In the genomic region with DNA sequence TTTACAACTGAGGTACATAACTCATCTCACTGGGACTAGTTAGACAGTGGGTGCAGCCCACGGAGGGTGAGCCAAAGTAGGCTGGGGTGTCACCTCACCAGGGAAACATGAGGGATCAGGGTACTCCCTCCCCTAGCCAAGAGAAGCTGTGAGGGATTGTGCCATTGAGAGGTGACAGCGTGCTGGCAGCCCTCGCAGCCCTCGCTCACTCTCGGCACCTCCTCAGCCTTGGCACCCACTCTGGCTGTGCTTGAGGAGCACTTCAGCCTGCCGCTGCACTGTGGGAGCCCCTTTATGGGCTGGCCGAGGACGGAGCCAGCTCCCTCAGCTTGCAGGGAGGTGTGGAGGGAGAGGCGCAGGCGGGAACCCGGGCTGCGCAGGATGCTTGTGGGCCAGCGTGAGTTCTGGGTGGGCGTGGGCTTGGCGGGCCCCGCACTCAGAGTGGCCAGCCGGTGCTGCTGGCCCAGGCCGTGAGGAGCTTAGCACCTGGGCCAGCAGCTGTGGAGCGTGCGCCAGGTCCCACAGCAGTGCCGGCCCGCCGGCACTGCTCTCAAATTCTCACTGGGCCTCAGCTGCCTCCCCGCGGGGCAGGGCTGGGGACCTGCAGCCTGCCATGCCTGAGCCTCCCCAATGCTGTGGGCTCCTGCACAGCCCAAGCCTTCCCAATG, we compare ENCODE assay signal across 36 cellular contexts.
"Had no signal": no experiment of that assay in that cellular context is flagged by ENCODE, and none has a peak within 500 bp of the region (broad histone marks: within the 10 kb centered on the region; RNA-seq: fewer than 3 reads in every experiment).

No MANE protein-coding gene starts in this region.

- H3K4me1 Mint-ChIP-seq: activated B cell treated with CpG ODN at 0.5 μM for 24 hours had no signal

- H3K4me1 ChIP-seq: body of pancreas, breast epithelium had no signal

- H3K36me3 ChIP-seq: adrenal gland, breast epithelium, MG63 had no signal

- H3K9me3 ChIP-seq: adrenal gland, body of pancreas, breast epithelium, MG63 had no signal

- H3K36me3 Mint-ChIP-seq: activated CD4-positive, alpha-beta memory T cell treated with anti-CD3 and anti-CD28 coated beads for 36 hours had no signal

- H3K9me3 Mint-ChIP-seq: activated CD4-positive, alpha-beta memory T cell treated with anti-CD3 and anti-CD28 coated beads for 36 hours had no signal

- H3K4me3 Mint-ChIP-seq: activated B cell treated with CpG ODN at 0.5 μM for 24 hours; activated CD4-positive, alpha-beta memory T cell treated with anti-CD3 and anti-CD28 coated beads for 36 hours; activated naive CD4-positive, alpha-beta T cell treated with anti-CD3 and anti-CD28 coated beads for 36 hours; activated T-cell treated with anti-CD3 and anti-CD28 coated beads, Interleukin-2, amount 50 U/mL, for 4 hours; activated T-helper 1 cell treated with anti-CD3 and anti-CD28 coated beads, Interleukin-12 subunit alpha, Interleukin-12 subunit beta, Interleukin-2, Interleukin-4 antibody, amounts not matched to agents 30 ng/mL and 10 ng/mL and 1 ng/mL, durations not matched to agents 14 hours and 24 hours and 36 hours had no signal

- ATAC-seq: activated naive CD4-positive, alpha-beta T cell treated with anti-CD3 and anti-CD28 coated beads, Interleukin-2, amount 50 U/mL, for 72 hours; activated T-cell treated with anti-CD3 and anti-CD28 coated beads, Interleukin-2, amount 50 U/mL, for 4 hours; body of pancreas; PC-3 had no signal

- H3K27ac ChIP-seq: adrenal gland, body of pancreas, breast epithelium, RWPE1, VCaP had no signal

- H3K27ac Mint-ChIP-seq: activated B cell treated with CpG ODN at 0.5 μM for 24 hours; activated CD4-positive, alpha-beta memory T cell treated with anti-CD3 and anti-CD28 coated beads for 36 hours; activated naive CD4-positive, alpha-beta T cell treated with anti-CD3 and anti-CD28 coated beads for 36 hours; activated naive CD4-positive, alpha-beta T cell treated with anti-CD3 and anti-CD28 coated beads, Interleukin-2, amount 50 U/mL, for 72 hours; activated T-helper 1 cell treated with anti-CD3 and anti-CD28 coated beads, Interleukin-12 subunit alpha, Interleukin-12 subunit beta, Interleukin-2, Interleukin-4 antibody, amounts not matched to agents 30 ng/mL and 10 ng/mL and 1 ng/mL, durations not matched to agents 14 hours and 24 hours and 36 hours had no signal

- DNase-seq: activated B cell treated with CpG ODN at 0.5 μM for 24 hours; activated CD4-positive, alpha-beta memory T cell treated with anti-CD3 and anti-CD28 coated beads for 36 hours; activated CD4-positive, alpha-beta T cell treated with anti-CD3 and anti-CD28 coated beads for 4 hours; activated CD4-positive, alpha-beta T cell treated with anti-CD3 and anti-CD28 coated beads, Interleukin-2, amount 50 U/mL, for 1 hour; activated CD4-positive, CD25-positive, alpha-beta regulatory T cell treated with anti-CD3 and anti-CD28 coated beads, Interleukin-2, amount 50 U/mL, for 72 hours; activated CD8-positive, alpha-beta memory T cell treated with anti-CD3 and anti-CD28 coated beads, Interleukin-2, amount 50 U/mL, for 4 hours; activated gamma-delta T cell treated with Interleukin-2 at 50 U/mL for 16 hours; activated naive CD4-positive, alpha-beta T cell treated with anti-CD3 and anti-CD28 coated beads for 36 hours; activated T-cell treated with anti-CD3 and anti-CD28 coated beads for 4 hours; activated T-cell treated with anti-CD3 and anti-CD28 coated beads, Interleukin-2, amount 50 U/mL, for 4 hours; adrenal gland; body of pancreas; Kasumi-1; KG1; MG63; NCI-H1048; NCI-H1436 treated with DMSO at 0.1 percent for 48 hours; NCI-H1694 treated with DMSO at 0.1 percent for 48 hours; NCI-H2029 treated with DMSO at 0.1 percent for 48 hours; NCI-H2107; NCI-H2171; NCI-H510A; NCI-H526 treated with DMSO at 0.1 percent for 48 hours; NCI-H774; NK-92 treated with Interleukin-12 subunit alpha and Interleukin-12 subunit beta, amount 100 ng/mL, for 24 hours; PC-3; Right ventricle myocardium superior; SW 1271; T-helper 1 cell; T-helper 2 cell; T-helper 9 cell had no signal

- H3K4me3 ChIP-seq: adrenal gland, body of pancreas, breast epithelium, MG63 had no signal

- H3K27me3 ChIP-seq: adrenal gland, body of pancreas, breast epithelium, MG63 had no signal
